ENCODE assay signal across 33 cellular contexts in the genomic region with DNA sequence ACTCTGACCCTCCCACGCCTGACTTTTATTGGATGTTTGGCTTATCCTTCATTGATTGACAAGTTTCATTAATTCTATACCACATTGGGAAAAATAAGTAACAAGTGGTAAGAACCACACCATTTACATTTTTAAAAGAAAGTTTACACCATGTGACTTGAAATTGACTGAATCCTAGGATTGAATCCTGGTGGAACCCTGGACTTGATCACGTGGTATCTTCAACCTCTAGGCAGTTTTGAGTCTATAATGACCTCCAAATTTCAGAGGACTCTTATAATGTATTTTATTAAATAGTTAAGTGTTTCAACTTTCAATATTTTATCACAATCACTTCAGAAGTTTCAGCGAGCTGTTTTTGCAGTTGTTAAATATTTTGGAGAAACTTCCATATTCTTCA.
"Had no signal": no experiment of that assay in that cellular context is flagged by ENCODE, and none has a peak within 500 bp of the region (broad histone marks: within the 10 kb centered on the region; RNA-seq: fewer than 3 reads in every experiment).

No MANE protein-coding gene starts in this region.

- H3K4me1 Mint-ChIP-seq: activated CD4-positive, alpha-beta T cell treated with anti-CD3 and anti-CD28 coated beads for 36 hours; activated CD4-positive, alpha-beta T cell treated with anti-CD3 and anti-CD28 coated beads, Interleukin-2, amount 10 ng/mL, durations not matched to agents 24 days and 14 days; activated CD8-positive, alpha-beta memory T cell treated with anti-CD3 and anti-CD28 coated beads, Interleukin-2, amount 10 ng/mL, durations not matched to agents 7 days and 5 days; activated naive CD4-positive, alpha-beta T cell treated with anti-CD3 and anti-CD28 coated beads, Interleukin-2, amount 50 U/mL, for 24 hours; activated naive CD8-positive, alpha-beta T cell treated with anti-CD3 and anti-CD28 coated beads for 36 hours; activated naive CD8-positive, alpha-beta T cell treated with anti-CD3 and anti-CD28 coated beads, Interleukin-2, amount 50 U/mL, for 24 hours; central memory CD8-positive, alpha-beta T cell had no signal

- FAIRE-seq: frontal cortex had no signal

- H3K36me3 ChIP-seq: adrenal gland, breast epithelium had no signal

- ATAC-seq: activated CD4-positive, alpha-beta T cell treated with anti-CD3 and anti-CD28 coated beads for 36 hours; activated CD8-positive, alpha-beta memory T cell treated with anti-CD3 and anti-CD28 coated beads, Interleukin-2, amount 10 ng/mL, durations not matched to agents 7 days and 5 days; activated CD8-positive, alpha-beta T cell treated with anti-CD3 and anti-CD28 coated beads, Interleukin-2, amount 10 ng/mL, durations not matched to agents 7 days and 5 days; activated naive CD8-positive, alpha-beta T cell treated with anti-CD3 and anti-CD28 coated beads, Interleukin-2, amount 50 U/mL, for 24 hours; body of pancreas; esophagus mucosa had no signal

- H3K27me3 ChIP-seq: adrenal gland, body of pancreas, breast epithelium, dorsolateral prefrontal cortex had no signal

- H3K9me3 ChIP-seq: adrenal gland, body of pancreas, breast epithelium had no signal

- DNase-seq: activated CD4-positive, alpha-beta memory T cell treated with anti-CD3 and anti-CD28 coated beads for 36 hours; activated CD4-positive, alpha-beta T cell treated with anti-CD3 and anti-CD28 coated beads for 36 hours; activated CD4-positive, alpha-beta T cell treated with anti-CD3 and anti-CD28 coated beads, Interleukin-2, amount 10 ng/mL, durations not matched to agents 24 days and 14 days; activated CD4-positive, CD25-positive, alpha-beta regulatory T cell; activated CD4-positive, CD25-positive, alpha-beta regulatory T cell treated with anti-CD3 and anti-CD28 coated beads, Interleukin-2, amount 50 U/mL, for 72 hours; activated CD8-positive, alpha-beta memory T cell treated with anti-CD3 and anti-CD28 coated beads, Interleukin-2, amount 10 ng/mL, durations not matched to agents 7 days and 5 days; activated CD8-positive, alpha-beta memory T cell treated with anti-CD3 and anti-CD28 coated beads, Interleukin-2, amount 50 U/mL, for 4 hours; activated CD8-positive, alpha-beta T cell treated with anti-CD3 and anti-CD28 coated beads, Interleukin-2, amount 10 ng/mL, durations not matched to agents 7 days and 5 days; activated effector memory CD4-positive, alpha-beta T cell treated with anti-CD3 and anti-CD28 coated beads, Interleukin-2, amount 50 U/mL, for 16 hours; activated naive CD4-positive, alpha-beta T cell treated with anti-CD3 and anti-CD28 coated beads for 36 hours; activated naive CD8-positive, alpha-beta T cell treated with anti-CD3 and anti-CD28 coated beads for 36 hours; activated naive CD8-positive, alpha-beta T cell treated with anti-CD3 and anti-CD28 coated beads, Interleukin-2, amount 50 U/mL, for 24 hours; activated T-cell treated with anti-CD3 and anti-CD28 coated beads, Interleukin-2, amount 50 U/mL, for 1 hour; activated T-cell treated with anti-CD3 and anti-CD28 coated beads, Interleukin-2, amount 50 U/mL, for 48 hours; adrenal gland; amygdala; aorta; body of pancreas; dorsolateral prefrontal cortex; effector memory CD4-positive, alpha-beta T cell; endodermal cell; foreskin fibroblast; head of caudate nucleus; T-helper 2 cell had no signal

- H3K4me3 ChIP-seq: adrenal gland, body of pancreas, breast epithelium, coronary artery, dorsolateral prefrontal cortex had no signal

- H3K4me1 ChIP-seq: adrenal gland, body of pancreas, breast epithelium had no signal

- H3K27ac ChIP-seq: adrenal gland, body of pancreas, breast epithelium, coronary artery, dorsolateral prefrontal cortex had no signal

- H3K27me3 Mint-ChIP-seq: activated CD4-positive, alpha-beta memory T cell treated with anti-CD3 and anti-CD28 coated beads for 36 hours; activated CD4-positive, alpha-beta T cell treated with anti-CD3 and anti-CD28 coated beads for 36 hours; activated CD4-positive, alpha-beta T cell treated with anti-CD3 and anti-CD28 coated beads, Interleukin-2, amount 10 ng/mL, durations not matched to agents 24 days and 14 days; activated CD8-positive, alpha-beta memory T cell treated with anti-CD3 and anti-CD28 coated beads, Interleukin-2, amount 10 ng/mL, durations not matched to agents 7 days and 5 days; activated naive CD4-positive, alpha-beta T cell treated with anti-CD3 and anti-CD28 coated beads, Interleukin-2, amount 50 U/mL, for 24 hours; activated naive CD8-positive, alpha-beta T cell treated with anti-CD3 and anti-CD28 coated beads for 36 hours; activated naive CD8-positive, alpha-beta T cell treated with anti-CD3 and anti-CD28 coated beads, Interleukin-2, amount 50 U/mL, for 24 hours; central memory CD8-positive, alpha-beta T cell; dendritic cell treated with granulocyte-macrophage colony-stimulating factor and Interleukin-4, amounts not matched to agents 40 ng/mL and 50 ng/mL, for 4 days had no signal

- H3K9me3 Mint-ChIP-seq: activated CD4-positive, alpha-beta memory T cell treated with anti-CD3 and anti-CD28 coated beads for 36 hours; activated CD4-positive, alpha-beta T cell treated with anti-CD3 and anti-CD28 coated beads, Interleukin-2, amount 10 ng/mL, durations not matched to agents 24 days and 14 days; activated naive CD4-positive, alpha-beta T cell treated with anti-CD3 and anti-CD28 coated beads for 36 hours; activated naive CD4-positive, alpha-beta T cell treated with anti-CD3 and anti-CD28 coated beads, Interleukin-2, amount 50 U/mL, for 24 hours; activated naive CD8-positive, alpha-beta T cell treated with anti-CD3 and anti-CD28 coated beads for 36 hours; activated naive CD8-positive, alpha-beta T cell treated with anti-CD3 and anti-CD28 coated beads, Interleukin-2, amount 50 U/mL, for 24 hours; activated T-helper 1 cell treated with anti-CD3 and anti-CD28 coated beads, Interleukin-12 subunit alpha, Interleukin-12 subunit beta, Interleukin-2, Interleukin-4 antibody, amounts not matched to agents 30 ng/mL and 10 ng/mL and 1 ng/mL, durations not matched to agents 14 hours and 24 hours and 36 hours; activated T-helper 2 cell treated with anti-CD3 and anti-CD28 coated beads, Interferon-gamma antibody, Interleukin-2, Interleukin-4, amounts not matched to agents 10 μg/mL and 5 μg/mL and 100 μg/mL, durations not matched to agents 14 hours and 24 hours and 36 hours; dendritic cell treated with granulocyte-macrophage colony-stimulating factor and Interleukin-4, amounts not matched to agents 40 ng/mL and 50 ng/mL, for 4 days; endodermal cell had no signal

- H3K27ac Mint-ChIP-seq: activated CD4-positive, alpha-beta memory T cell treated with anti-CD3 and anti-CD28 coated beads for 36 hours; activated CD4-positive, alpha-beta T cell treated with anti-CD3 and anti-CD28 coated beads for 36 hours; activated CD4-positive, alpha-beta T cell treated with anti-CD3 and anti-CD28 coated beads, Interleukin-2, amount 10 ng/mL, durations not matched to agents 24 days and 14 days; activated CD8-positive, alpha-beta memory T cell treated with anti-CD3 and anti-CD28 coated beads, Interleukin-2, amount 10 ng/mL, durations not matched to agents 7 days and 5 days; activated CD8-positive, alpha-beta T cell treated with anti-CD3 and anti-CD28 coated beads, Interleukin-2, amount 10 ng/mL, durations not matched to agents 7 days and 5 days; activated naive CD4-positive, alpha-beta T cell treated with anti-CD3 and anti-CD28 coated beads for 36 hours; activated naive CD4-positive, alpha-beta T cell treated with anti-CD3 and anti-CD28 coated beads, Interleukin-2, amount 50 U/mL, for 24 hours; activated naive CD8-positive, alpha-beta T cell treated with anti-CD3 and anti-CD28 coated beads for 36 hours; activated naive CD8-positive, alpha-beta T cell treated with anti-CD3 and anti-CD28 coated beads, Interleukin-2, amount 50 U/mL, for 24 hours; activated T-helper 1 cell treated with anti-CD3 and anti-CD28 coated beads, Interleukin-12 subunit alpha, Interleukin-12 subunit beta, Interleukin-2, Interleukin-4 antibody, amounts not matched to agents 30 ng/mL and 10 ng/mL and 1 ng/mL, durations not matched to agents 14 hours and 24 hours and 36 hours; activated T-helper 2 cell treated with anti-CD3 and anti-CD28 coated beads, Interferon-gamma antibody, Interleukin-2, Interleukin-4, amounts not matched to agents 10 μg/mL and 5 μg/mL and 100 μg/mL, durations not matched to agents 14 hours and 24 hours and 36 hours; dendritic cell treated with granulocyte-macrophage colony-stimulating factor and Interleukin-4, amounts not matched to agents 40 ng/mL and 50 ng/mL, for 4 days; endodermal cell had no signal

- H3K4me3 Mint-ChIP-seq: activated CD4-positive, alpha-beta memory T cell treated with anti-CD3 and anti-CD28 coated beads for 36 hours; activated CD4-positive, alpha-beta T cell treated with anti-CD3 and anti-CD28 coated beads for 36 hours; activated CD4-positive, alpha-beta T cell treated with anti-CD3 and anti-CD28 coated beads, Interleukin-2, amount 10 ng/mL, durations not matched to agents 24 days and 14 days; activated CD8-positive, alpha-beta memory T cell treated with anti-CD3 and anti-CD28 coated beads, Interleukin-2, amount 10 ng/mL, durations not matched to agents 7 days and 5 days; activated CD8-positive, alpha-beta T cell treated with anti-CD3 and anti-CD28 coated beads, Interleukin-2, amount 10 ng/mL, durations not matched to agents 7 days and 5 days; activated naive CD4-positive, alpha-beta T cell treated with anti-CD3 and anti-CD28 coated beads for 36 hours; activated naive CD4-positive, alpha-beta T cell treated with anti-CD3 and anti-CD28 coated beads, Interleukin-2, amount 50 U/mL, for 24 hours; activated naive CD8-positive, alpha-beta T cell treated with anti-CD3 and anti-CD28 coated beads for 36 hours; activated naive CD8-positive, alpha-beta T cell treated with anti-CD3 and anti-CD28 coated beads, Interleukin-2, amount 50 U/mL, for 24 hours; activated T-helper 1 cell treated with anti-CD3 and anti-CD28 coated beads, Interleukin-12 subunit alpha, Interleukin-12 subunit beta, Interleukin-2, Interleukin-4 antibody, amounts not matched to agents 30 ng/mL and 10 ng/mL and 1 ng/mL, durations not matched to agents 14 hours and 24 hours and 36 hours; central memory CD8-positive, alpha-beta T cell; dendritic cell treated with granulocyte-macrophage colony-stimulating factor and Interleukin-4, amounts not matched to agents 40 ng/mL and 50 ng/mL, for 4 days; endodermal cell had no signal
